28 cellular contexts compared by ENCODE assay signal in the genomic region with DNA sequence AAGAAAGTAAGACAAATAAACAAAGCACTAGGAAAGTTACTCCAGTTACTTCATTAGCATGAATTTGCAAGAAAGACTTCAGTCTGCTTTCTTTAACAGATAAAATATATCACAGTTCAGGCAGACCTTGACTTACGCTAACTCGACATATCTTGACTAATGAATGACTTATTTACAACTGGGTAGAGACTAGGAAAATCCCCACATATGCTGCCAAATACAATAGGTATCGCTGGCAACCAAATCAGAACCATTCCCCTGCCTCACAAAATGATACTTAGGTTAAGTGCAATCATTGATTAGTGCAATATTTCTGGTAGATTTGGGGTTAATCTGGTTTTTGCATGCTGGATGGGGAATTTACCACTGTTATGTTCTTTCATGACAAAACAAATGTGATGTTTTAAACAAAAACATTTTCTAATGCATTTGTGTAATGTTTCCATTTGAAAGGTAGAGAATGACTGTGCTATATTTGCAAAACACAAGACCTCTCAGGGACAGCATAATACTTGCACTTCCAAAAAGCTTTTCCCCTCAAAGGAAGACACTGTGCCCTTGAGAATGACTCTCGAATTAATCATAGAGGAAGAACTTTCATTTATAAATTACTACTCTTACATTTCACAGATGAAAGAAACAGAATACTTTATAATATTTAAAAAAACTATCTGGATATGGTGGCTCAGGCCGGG.
A peak's percentile ranks its signal among the peaks of the same experiment; 100 is the strongest.
DNase-seq lines count a peak whose midpoint lies in the region; ATAC-seq, FAIRE-seq and TF ChIP-seq lines count a peak whose summit lies in the region.
"Had no signal": no experiment of that assay in that cellular context is flagged by ENCODE, and none has a peak within 500 bp of the region (broad histone marks: within the 10 kb centered on the region; RNA-seq: fewer than 3 reads in every experiment).

No MANE protein-coding gene starts in this region.

- WGBS in K562 (ENCODE audit: insufficient coverage, low coverage, missing lambda C conversion rate) = 0% methylated on average over 5 of the region's 5 CpGs

- TF ChIP-seq CTCF in K562 (IDR thresholded peaks at IDR 0.05 in 2 of 3, conservative IDR thresholded peaks at IDR 0.05 in 1 of 3; ENCODE audit: insufficient read depth in 2 of 3, low read depth in 1 of 3, low read length in 3 of 3) = no peak

- FAIRE-seq in K562 (lab: Jason Lieb, UNC) = no peak
- FAIRE-seq: GM12892, GM19239, HTR-8/SVneo had no signal

- H3K9me1 ChIP-seq in K562 (ENCODE audit: control insufficient read depth, insufficient read depth, low read length) = no peaks in the 10 kb centered on the region

- DNase-seq in K562 (ENCODE audit: extremely low read depth in 1 of 4, low spot score in 3 of 4) (no peak), amygdala (lab: John Stamatoyannopoulos, UW) (no peak)
- DNase-seq: ACHN; BE2C; CD8-positive, alpha-beta memory T cell; DMS79 treated with DMSO at 0.1 percent for 48 hours; Karpas-422; NCI-H1092 treated with DMSO at 0.1 percent for 48 hours; NCI-H1436; NCI-H187; NCI-H2081 treated with DMSO at 0.1 percent for 48 hours; NCI-H2171; NCI-H226; NCI-H510A; NCI-H69; RPMI8226; SHP77 had no signal

- H3K4me1 ChIP-seq in ACC112 (ENCODE audit: control insufficient read depth, insufficient read depth, low read length, unreplicated experiment) = no peaks in the 10 kb centered on the region
- no peaks in the 10 kb centered on the region for H3K4me1 ChIP-seq in K562 (replicated peaks in 1 of 2; ENCODE audit: control insufficient read depth in 2 of 2, insufficient read depth in 2 of 2, low read length in 2 of 2)
- H3K4me1 ChIP-seq in iPS-20b (ENCODE audit: insufficient read depth, low read length) = peaks cover 8% of the 10 kb centered on the region; the same call in 1 of the 2 replicates

- no peak for TF ChIP-seq POLR2A in K562 (conservative IDR thresholded peaks at IDR 0.05)

- H3K27ac ChIP-seq in ACC112 (ENCODE audit: low read depth, low read length) (peak overlapping the region; percentile 23; the same call in 1 of the 2 replicates), K562 (ENCODE audit: extremely low read depth, low read depth, low read length) (no peak overlapping the region), iPS-20b (ENCODE audit: low read length) (peak overlapping the region; percentile 18)
- H3K27ac ChIP-seq: 22Rv1 had no signal

- H3K36me3 ChIP-seq in ACC112 (ENCODE audit: insufficient read depth, low read length) (no peaks in the 10 kb centered on the region), K562 (ENCODE audit: control insufficient read depth, insufficient read depth, low read length) (no peaks in the 10 kb centered on the region), iPS-20b (ENCODE audit: insufficient read depth, low read depth, low read length) (no peaks in the 10 kb centered on the region)
- H3K36me3 ChIP-seq: BE2C had no signal

- intact Hi-C loops in K562 (cut with micrococcal nuclease) = no loop called here

- H3K9ac ChIP-seq in K562 (ENCODE audit: insufficient read depth in 1 of 2, low read depth in 2 of 2, low read length in 2 of 2) = no peak overlapping the region
- no peak overlapping the region for H3K9ac ChIP-seq in iPS-20b (ENCODE audit: low read depth, low read length)

- H3K27me3 ChIP-seq in ACC112 (ENCODE audit: insufficient read depth, low read length) (no peaks in the 10 kb centered on the region), K562 (ENCODE audit: control insufficient read depth in 2 of 2, insufficient read depth in 2 of 2, low read length in 2 of 2) (no peaks in the 10 kb centered on the region), iPS-20b (ENCODE audit: insufficient read depth, low read length) (no peaks in the 10 kb centered on the region)
- H3K27me3 ChIP-seq: BE2C had no signal

- no peaks in the 10 kb centered on the region for H3K79me2 ChIP-seq in ACC112 (ENCODE audit: control insufficient read depth, insufficient read depth, low read length, unreplicated experiment)
- no peaks in the 10 kb centered on the region for H3K79me2 ChIP-seq in K562 (ENCODE audit: control insufficient read depth, insufficient read depth, low read length)

- in situ Hi-C loops in K562 (cut with MboI) = no loop called here

- BruUV-seq in K562 (replicated peaks; lab: Mats Ljungman, UMichigan) = no TSS peak

- POLR2A ChIA-PET in K562 (lab: Yijun Ruan, JAX) = no interaction called here

- TF ChIP-seq RAD21 in K562 (CRISPR knock-in tag; conservative IDR thresholded peaks at IDR 0.05 in 1 of 2, IDR thresholded peaks at IDR 0.05 in 1 of 2) = no peak

- H3K4me2 ChIP-seq in K562 (ENCODE audit: insufficient read depth, low read length) = no peak overlapping the region

- no peak overlapping the region for H3K4me3 ChIP-seq in ACC112 (ENCODE audit: low read depth, low read length)
- H3K4me3 ChIP-seq in K562 = no peak overlapping the region
- peak overlapping the region; percentile 11; the same call in 1 of the 2 replicates for H3K4me3 ChIP-seq in iPS-20b (ENCODE audit: low read length)

- CTCF ChIA-PET in K562 (lab: Yijun Ruan, JAX; ENCODE audit: low intra/inter-chr PET ratio) = no interaction called here

- H3K9me3 ChIP-seq in K562 (replicated peaks; ENCODE audit: control insufficient read depth, insufficient read depth, low read depth, low read length) (no peaks in the 10 kb centered on the region), iPS-20b (ENCODE audit: insufficient read depth, low read depth, low read length) (no peaks in the 10 kb centered on the region)
- H3K9me3 ChIP-seq: BE2C had no signal

- H2AFZ ChIP-seq in ACC112 (ENCODE audit: low read length, unreplicated experiment) (no peak overlapping the region), K562 (ENCODE audit: low read depth, low read length) (no peak overlapping the region)

- no peak for TF ChIP-seq EP300 in K562 (IDR thresholded peaks at IDR 0.05; ENCODE audit: low read length)

- no peaks in the 10 kb centered on the region for H4K20me1 ChIP-seq in K562 (replicated peaks; ENCODE audit: control insufficient read depth, insufficient read depth, low read length)

- ATAC-seq in HG03432 (IDR thresholded peaks at IDR 0.05; ENCODE audit: unreplicated experiment) (peak; percentile 33), K562 (no peak), HG03108 (IDR thresholded peaks at IDR 0.05; ENCODE audit: unreplicated experiment) (no peak), GM19467 (IDR thresholded peaks at IDR 0.05; ENCODE audit: unreplicated experiment) (no peak), HG02759 (IDR thresholded peaks at IDR 0.05; ENCODE audit: unreplicated experiment) (no peak)
- ATAC-seq: HCT116 had no signal

TF ChIP-seq in K562, 482 proteins besides CTCF, POLR2A, EP300 and RAD21 (continues in another document):
- TF ChIP-seq MAFG (tag; conservative IDR thresholded peaks at IDR 0.05) (0 out of 2 replicates have a peak, but pooled peaks have one; percentile 6), ELK1 (CRISPR knock-in tag; IDR thresholded peaks at IDR 0.05) (no peak), RREB1 (CRISPR knock-in tag; IDR thresholded peaks at IDR 0.05) (no peak), ZNF76 (CRISPR knock-in tag; IDR thresholded peaks at IDR 0.05; ENCODE audit: borderline replicate concordance) (no peak), ZZZ3 (IDR thresholded peaks at IDR 0.05) (no peak)
